In genomic region chr4:108763226-108763593, GRCh38 we compare ENCODE assay signal across 8 cellular contexts. TPM values are rescaled to one million over a fixed set of nuclear protein-coding genes. Genes with fewer than 3 reads are reported as not detected.
DNase-seq lines count a peak whose midpoint lies in the region; ATAC-seq and TF ChIP-seq lines count a peak whose summit lies in the region.

No MANE protein-coding gene starts in this region.

- peak overlapping the region; percentile 81 to 96 (median 90) for H3K4me3 Mint-ChIP-seq in CD4-positive, alpha-beta memory T cell
- H3K4me3 Mint-ChIP-seq in osteocyte (ENCODE audit: unreplicated experiment) = peak overlapping the region; percentile 73

- CTCF ChIA-PET in CD4-positive, alpha-beta memory T cell (lab: Charles Lee; ENCODE audit: partially characterized antibody) = interaction anchor here (1.7 kb wide), 1 partner anchor 79 kb away, joined by 3 read pairs; no protein-coding TSS in a partner anchor

- peak overlapping the region in 1 of 2 donors; percentile 47 for H3K4me3 ChIP-seq in CD4-positive, alpha-beta memory T cell (ENCODE audit: low read length in 2 of 2)
- H3K4me3 ChIP-seq in WI38 (ENCODE audit: low read depth, low read length) = peak overlapping the region; percentile 57

- H3K27ac Mint-ChIP-seq in CD4-positive, alpha-beta memory T cell = peak overlapping the region in 1 of 7 donors; percentile 31
- no peak overlapping the region for H3K27ac Mint-ChIP-seq in osteocyte (ENCODE audit: unreplicated experiment)

- peaks cover 11 to 20% (median 15%) of the 10 kb centered on the region in 4 donors for H3K4me1 Mint-ChIP-seq in CD4-positive, alpha-beta memory T cell
- H3K4me1 Mint-ChIP-seq in osteocyte (ENCODE audit: unreplicated experiment) = peaks cover 10% of the 10 kb centered on the region

- no peaks in the 10 kb centered on the region for H3K36me3 ChIP-seq in CD4-positive, alpha-beta memory T cell (ENCODE audit: insufficient read depth, low read length)

- DNase-seq in CD4-positive, alpha-beta memory T cell = no peak
- no peak for DNase-seq in foreskin keratinocyte
- no peak for DNase-seq in osteocyte (ENCODE audit: extremely low spot score, unreplicated experiment)
- DNase-seq in SHP77 (lab: John Stamatoyannopoulos, UW) = no peak
- no peak for DNase-seq in NCI-H2196 (lab: John Stamatoyannopoulos, UW; ENCODE audit: unreplicated experiment)

- intact Hi-C loops in CD4-positive, alpha-beta memory T cell (cut with micrococcal nuclease) = no loop called here

- TF ChIP-seq CTCF in WI38 (IDR thresholded peaks at IDR 0.05; ENCODE audit: low read depth, low read length) (no peak), foreskin keratinocyte (conservative IDR thresholded peaks at IDR 0.05) (no peak), osteocyte (IDR thresholded peaks at IDR 0.05) (no peak)

- peaks cover 13% of the 10 kb centered on the region for H3K4me1 ChIP-seq in CD4-positive, alpha-beta memory T cell (ENCODE audit: insufficient read depth, low read length)
- no peaks in the 10 kb centered on the region for H3K4me1 ChIP-seq in foreskin keratinocyte

- H3K9me3 Mint-ChIP-seq in CD4-positive, alpha-beta memory T cell = peaks cover 0 to 11% (median 0%) of the 10 kb centered on the region in 8 donors
- H3K9me3 Mint-ChIP-seq in osteocyte (ENCODE audit: unreplicated experiment) = no peaks in the 10 kb centered on the region

- POLR2A ChIA-PET in CD4-positive, alpha-beta memory T cell (lab: Charles Lee; ENCODE audit: partially characterized antibody) = no interaction called here

- peak; percentile 45 for ATAC-seq in foreskin keratinocyte
- ATAC-seq in GM18867 (IDR thresholded peaks at IDR 0.05; ENCODE audit: unreplicated experiment) = no peak
- no peak for ATAC-seq in HG03460 (IDR thresholded peaks at IDR 0.05; ENCODE audit: unreplicated experiment)

- H3K9me3 ChIP-seq in CD4-positive, alpha-beta memory T cell (ENCODE audit: control insufficient read depth in 1 of 2, low read length in 2 of 2) = no peaks in the 10 kb centered on the region

- no peak overlapping the region for H3K27ac ChIP-seq in CD4-positive, alpha-beta memory T cell (ENCODE audit: low read depth, low read length)
- H3K27ac ChIP-seq in foreskin keratinocyte = no peak overlapping the region

- no peaks in the 10 kb centered on the region for H3K36me3 Mint-ChIP-seq in CD4-positive, alpha-beta memory T cell
- no peaks in the 10 kb centered on the region for H3K36me3 Mint-ChIP-seq in osteocyte (ENCODE audit: unreplicated experiment)

- H3K27me3 Mint-ChIP-seq in CD4-positive, alpha-beta memory T cell = peaks cover 31 to 32% of the 10 kb centered on the region in 2 donors
- H3K27me3 Mint-ChIP-seq in osteocyte (ENCODE audit: unreplicated experiment) = peaks cover 45% of the 10 kb centered on the region

- peaks cover 8% of the 10 kb centered on the region for H3K27me3 ChIP-seq in CD4-positive, alpha-beta memory T cell (ENCODE audit: insufficient read depth, low read length)
- peaks cover 77% of the 10 kb centered on the region for H3K27me3 ChIP-seq in foreskin keratinocyte

RNA-seq across cellular contexts. Expression of gene ETNPPL, which starts 0.4 kb away (rescaled TPM):
- not detected for total RNA-seq in CD4-positive, alpha-beta memory T cell
- polyA plus RNA-seq in CD4-positive, alpha-beta memory T cell = not detected
- not detected in 2 replicates for total RNA-seq in foreskin keratinocyte
- polyA plus RNA-seq in foreskin keratinocyte = not detected in 2 replicates
- not detected in 2 replicates for total RNA-seq in osteocyte
